Comparison of ENCODE assay signal across 20 cellular contexts in the genomic region with DNA sequence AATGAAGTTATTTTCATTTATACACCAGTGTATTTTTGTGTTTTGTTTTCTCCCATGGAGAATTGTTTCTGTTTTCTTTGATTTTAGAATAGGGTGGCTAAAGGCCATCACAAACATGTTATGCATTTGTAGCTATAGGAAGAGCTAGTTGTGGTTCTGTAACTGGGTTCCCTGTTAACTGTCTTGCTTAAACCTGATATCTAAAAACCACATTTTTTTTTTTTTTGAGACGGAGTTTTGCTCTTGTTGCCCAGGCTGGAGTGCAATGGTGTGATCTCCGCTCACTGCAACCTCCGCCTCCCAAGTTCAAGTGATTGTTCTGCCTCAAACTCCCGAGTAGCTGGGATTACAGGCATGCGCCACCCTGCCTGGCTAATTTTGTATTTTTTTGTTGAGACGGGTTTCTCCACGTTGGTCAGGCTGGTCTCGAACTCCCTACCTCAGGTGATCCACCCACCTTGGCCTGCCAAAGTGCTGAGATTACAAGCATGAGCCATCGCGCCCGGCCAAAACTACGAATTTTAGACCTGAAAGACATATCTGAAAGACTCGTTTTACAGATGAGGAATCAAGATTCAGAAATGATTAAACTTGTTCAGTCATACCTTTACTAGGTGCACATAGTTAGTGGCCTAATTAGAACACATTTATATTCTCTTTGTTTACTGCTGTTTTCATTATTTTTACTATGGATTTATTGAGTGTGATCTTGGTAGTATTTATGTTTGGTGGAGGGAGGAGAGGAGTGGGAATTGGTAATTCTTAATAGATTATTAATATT. TPM values are rescaled to one million over a fixed set of nuclear protein-coding genes. Genes with fewer than 3 reads are reported as not detected.
A peak's percentile ranks its signal among the peaks of the same experiment; 100 is the strongest.
DNase-seq lines count a peak whose midpoint lies in the region; ATAC-seq and TF ChIP-seq lines count a peak whose summit lies in the region.
"Had no signal": no experiment of that assay in that cellular context is flagged by ENCODE, and none has a peak within 500 bp of the region (broad histone marks: within the 10 kb centered on the region; RNA-seq: fewer than 3 reads in every experiment).

No MANE protein-coding gene starts in this region.

- no peak overlapping the region for H3K4me3 Mint-ChIP-seq in activated CD4-positive, alpha-beta T cell treated with anti-CD3 and anti-CD28 coated beads, Interleukin-2, amount 10 ng/mL, durations not matched to agents 24 days and 14 days
- H3K4me3 Mint-ChIP-seq in CD4-positive, alpha-beta T cell = peak overlapping the region; percentile 30
- H3K4me3 Mint-ChIP-seq in T-cell (peak overlapping the region in 1 of 3 donors; percentile 23), mesothelial cell of epicardium (no peak overlapping the region)
- H3K4me3 Mint-ChIP-seq: activated naive CD8-positive, alpha-beta T cell; WTC11 had no signal

- no peak overlapping the region for H3K27ac ChIP-seq in CD4-positive, alpha-beta T cell (ENCODE audit: low read depth, low read length)
- no peak overlapping the region for H3K27ac ChIP-seq in right lobe of liver
- H3K27ac ChIP-seq: esophagus squamous epithelium, transverse colon had no signal

- no peaks in the 10 kb centered on the region for H3K9me3 ChIP-seq in CD4-positive, alpha-beta T cell (ENCODE audit: control insufficient read depth, low read length)
- no peaks in the 10 kb centered on the region for H3K9me3 ChIP-seq in right lobe of liver
- H3K9me3 ChIP-seq: esophagus squamous epithelium, transverse colon had no signal

- H3K27me3 ChIP-seq in CD4-positive, alpha-beta T cell (ENCODE audit: control insufficient read depth, insufficient read depth, low read length) = no peaks in the 10 kb centered on the region
- H3K27me3 ChIP-seq in right lobe of liver = no peaks in the 10 kb centered on the region
- H3K27me3 ChIP-seq: esophagus squamous epithelium, transverse colon had no signal

- no peak for TF ChIP-seq CTCF in CD4-positive, alpha-beta T cell (IDR thresholded peaks at IDR 0.05)
- TF ChIP-seq CTCF in mesothelial cell of epicardium (IDR thresholded peaks at IDR 0.05; ENCODE audit: unreplicated experiment) = no peak
- TF ChIP-seq CTCF in right lobe of liver (IDR thresholded peaks at IDR 0.05) = no peak

- no peak overlapping the region for H3K4me3 ChIP-seq in right lobe of liver
- H3K4me3 ChIP-seq: esophagus squamous epithelium, transverse colon had no signal

- peak; percentile 33 to 50 for DNase-seq in activated CD4-positive, alpha-beta T cell treated with anti-CD3 and anti-CD28 coated beads, Interleukin-2, amount 50 U/mL, for 48 hours
- DNase-seq in activated CD4-positive, alpha-beta T cell treated with anti-CD3 and anti-CD28 coated beads, Interleukin-2, amount 10 ng/mL, durations not matched to agents 24 days and 14 days = no peak
- DNase-seq in CD4-positive, alpha-beta T cell = no peak
- DNase-seq in T-cell (no peak), mesothelial cell of epicardium (ENCODE audit: low spot score in 2 of 2, unreplicated experiment in 2 of 2) (no peak), right lobe of liver (no peak)
- DNase-seq: caudate nucleus, DMS 273 treated with DMSO at 0.1 percent for 48 hours, esophagus squamous epithelium, foreskin melanocyte, NCI-H1105 treated with DMSO at 0.1 percent for 48 hours, NCI-H1930, NCI-H526, SHP77, transverse colon had no signal

- POLR2A ChIA-PET in CD4-positive, alpha-beta T cell (lab: Charles Lee) = no interaction called here
- POLR2A ChIA-PET in T-cell (lab: Charles Lee) = no interaction called here

- peaks cover 11% of the 10 kb centered on the region for H3K4me1 Mint-ChIP-seq in activated CD4-positive, alpha-beta T cell treated with anti-CD3 and anti-CD28 coated beads, Interleukin-2, amount 10 ng/mL, durations not matched to agents 24 days and 14 days
- peaks cover 81% of the 10 kb centered on the region for H3K4me1 Mint-ChIP-seq in CD4-positive, alpha-beta T cell (ENCODE audit: low read depth)
- H3K4me1 Mint-ChIP-seq in T-cell = peaks cover 76 to 82% (median 80%) of the 10 kb centered on the region in 3 donors
- peaks cover 20% of the 10 kb centered on the region for H3K4me1 Mint-ChIP-seq in mesothelial cell of epicardium

- H3K27me3 Mint-ChIP-seq in activated CD4-positive, alpha-beta T cell treated with anti-CD3 and anti-CD28 coated beads, Interleukin-2, amount 10 ng/mL, durations not matched to agents 24 days and 14 days = no peaks in the 10 kb centered on the region
- no peaks in the 10 kb centered on the region for H3K27me3 Mint-ChIP-seq in CD4-positive, alpha-beta T cell
- H3K27me3 Mint-ChIP-seq in T-cell = no peaks in the 10 kb centered on the region
- no peaks in the 10 kb centered on the region for H3K27me3 Mint-ChIP-seq in mesothelial cell of epicardium (ENCODE audit: low read depth)
- H3K27me3 Mint-ChIP-seq: activated naive CD8-positive, alpha-beta T cell had no signal

- H3K36me3 Mint-ChIP-seq in activated CD4-positive, alpha-beta T cell treated with anti-CD3 and anti-CD28 coated beads, Interleukin-2, amount 10 ng/mL, durations not matched to agents 24 days and 14 days (ENCODE audit: low read depth) = peaks cover 14% of the 10 kb centered on the region
- H3K36me3 Mint-ChIP-seq in CD4-positive, alpha-beta T cell (ENCODE audit: low read depth) = peaks cover 38% of the 10 kb centered on the region
- H3K36me3 Mint-ChIP-seq in T-cell (peaks cover 18% of the 10 kb centered on the region), mesothelial cell of epicardium (peaks cover 2% of the 10 kb centered on the region)
- H3K36me3 Mint-ChIP-seq: activated naive CD8-positive, alpha-beta T cell; WTC11 had no signal

- CTCF ChIA-PET in CD4-positive, alpha-beta T cell (lab: Charles Lee) = interaction anchor here (1.3 kb wide), 1 partner anchor 75 kb away, joined by 5 read pairs; no protein-coding TSS in a partner anchor
- CTCF ChIA-PET in T-cell (lab: Charles Lee) = interaction anchor here (0.6 to 1.0 kb wide), 2 partner anchors 35 to 55 kb away, joined by 3 read pairs; no protein-coding TSS in a partner anchor

- no peaks in the 10 kb centered on the region for H3K9me3 Mint-ChIP-seq in activated CD4-positive, alpha-beta T cell treated with anti-CD3 and anti-CD28 coated beads, Interleukin-2, amount 10 ng/mL, durations not matched to agents 24 days and 14 days
- no peaks in the 10 kb centered on the region for H3K9me3 Mint-ChIP-seq in CD4-positive, alpha-beta T cell
- H3K9me3 Mint-ChIP-seq in T-cell (no peaks in the 10 kb centered on the region), mesothelial cell of epicardium (no peaks in the 10 kb centered on the region)
- H3K9me3 Mint-ChIP-seq: WTC11 had no signal

- H3K36me3 ChIP-seq in right lobe of liver = no peaks in the 10 kb centered on the region
- H3K36me3 ChIP-seq: esophagus squamous epithelium, transverse colon had no signal

- H3K27ac Mint-ChIP-seq in activated CD4-positive, alpha-beta T cell treated with anti-CD3 and anti-CD28 coated beads, Interleukin-2, amount 10 ng/mL, durations not matched to agents 24 days and 14 days = no peak overlapping the region
- H3K27ac Mint-ChIP-seq in CD4-positive, alpha-beta T cell = peak overlapping the region; percentile 47
- peak overlapping the region; percentile 27 to 55 for H3K27ac Mint-ChIP-seq in T-cell
- peak overlapping the region; percentile 33 for H3K27ac Mint-ChIP-seq in mesothelial cell of epicardium
- H3K27ac Mint-ChIP-seq: activated naive CD8-positive, alpha-beta T cell; WTC11 had no signal

- intact Hi-C loops in activated CD4-positive, alpha-beta T cell treated with anti-CD3 and anti-CD28 coated beads, Interleukin-2, amount 10 ng/mL, durations not matched to agents 24 days and 14 days (cut with micrococcal nuclease) = no loop called here
- intact Hi-C loops in CD4-positive, alpha-beta T cell (cut with DNase I, micrococcal nuclease) = no loop called here
- intact Hi-C loops in right lobe of liver (cut with DNase I) = no loop called here

- WGBS in right lobe of liver (ENCODE audit: insufficient coverage, low coverage, low lambda C conversion rate, missing lambda C conversion rate) = 94% methylated on average over 10 of the region's 13 CpGs

- H3K4me1 ChIP-seq in right lobe of liver = peaks cover 0 to 13% (median 0%) of the 10 kb centered on the region in 4 donors

- no peak for TF ChIP-seq POLR2A in right lobe of liver (IDR thresholded peaks at IDR 0.05)

- no peak for ATAC-seq in CD4-positive, alpha-beta T cell (ENCODE audit: poor library complexity)
- ATAC-seq in T-cell (replicated peaks in 1 of 4) (no peak), GM19324 (IDR thresholded peaks at IDR 0.05; ENCODE audit: low FRiP score, unreplicated experiment) (no peak), right lobe of liver (no peak)
- ATAC-seq in activated CD4-positive, CD25-positive, alpha-beta regulatory T cell treated with anti-CD3 and anti-CD28 coated beads, Interleukin-2, amount 50 U/mL, for 24 hours = no peak
- ATAC-seq: sciatic nerve, WTC11 had no signal

RNA-seq across cellular contexts. Expression of a gene that starts 18.0 kb away (rescaled TPM):
- total RNA-seq in activated CD4-positive, alpha-beta T cell treated with anti-CD3 and anti-CD28 coated beads, Interleukin-2, amount 10 ng/mL, durations not matched to agents 24 days and 14 days = 36.6 and 37.5 TPM in 2 replicates
- total RNA-seq in CD4-positive, alpha-beta T cell = 10 to 100 TPM; 82.6 to 83.8 TPM
- total RNA-seq in T-cell (10 to 100 TPM; 53.1 to 61.1 (median 55.2) TPM), mesothelial cell of epicardium (75.8 to 79.9 TPM (median 76.7 TPM) in 3 replicates), right lobe of liver (10 to 100 TPM; 12.7 to 17.2 (median 14.3) TPM)

Comparison
In these comparisons a context has a peak if more than half of its experiments do, and no peak if none do; other contexts are left out.
1. DNase-seq: peak in activated CD4-positive, alpha-beta T cell treated with anti-CD3 and anti-CD28 coated beads, Interleukin-2, amount 50 U/mL, for 48 hours (2 of 2); none in activated CD4-positive, alpha-beta T cell treated with anti-CD3 and anti-CD28 coated beads, Interleukin-2, amount 10 ng/mL, durations not matched to agents 24 days and 14 days (single experiment), CD4-positive, alpha-beta T cell (0 of 10), T-cell (0 of 34), mesothelial cell of epicardium (0 of 2) and right lobe of liver (0 of 3).